ENCODE assay signal across 8 cellular contexts in genomic region chr6:143941852-143942627, GRCh38.
DNase-seq lines count a peak whose midpoint lies in the region; ATAC-seq lines count a peak whose summit lies in the region.

No MANE protein-coding gene starts in this region.

- peak overlapping the region in 1 of 2 donors; percentile 43 for H3K27ac Mint-ChIP-seq in activated naive CD4-positive, alpha-beta T cell treated with anti-CD3 and anti-CD28 coated beads, Interleukin-2, amount 50 U/mL, for 72 hours

- peak; percentile 23 for DNase-seq in A172 (ENCODE audit: low spot score)
- DNase-seq in HPDE6-E6E7 (ENCODE audit: extremely low spot score), result peak; percentile 14
- DNase-seq in SJSA1 (ENCODE audit: low read depth in 1 of 2, low spot score in 2 of 2), result peak; percentile 54 to 80
- DNase-seq in activated naive CD4-positive, alpha-beta T cell treated with anti-CD3 and anti-CD28 coated beads, Interleukin-2, amount 50 U/mL, for 72 hours (ENCODE audit: low spot score in 2 of 2), result peak in 1 of 2 donors; percentile 67
- DNase-seq in iPS DF 19.7 (ENCODE audit: low read depth, low spot score), result peak; percentile 86
- peak; percentile 64 for DNase-seq in stimulated activated CD4-positive, alpha-beta T cell treated with anti-CD3 and anti-CD28 coated beads, Interleukin-4, amount 100 ng/mL, for 1 hour

- no peak overlapping the region for H3K27ac ChIP-seq in SJSA1

- H3K9me3 Mint-ChIP-seq in activated naive CD4-positive, alpha-beta T cell treated with anti-CD3 and anti-CD28 coated beads, Interleukin-2, amount 50 U/mL, for 72 hours, result peaks cover 0 to under 1% of the 10 kb centered on the region in 2 donors

- H3K4me1 ChIP-seq in SJSA1 (replicated peaks), result no peaks in the 10 kb centered on the region

- ATAC-seq in GM18498 (IDR thresholded peaks at IDR 0.05; ENCODE audit: unreplicated experiment) (peak; percentile 52), GM21367 (IDR thresholded peaks at IDR 0.05; ENCODE audit: unreplicated experiment) (no peak)
- ATAC-seq in activated naive CD4-positive, alpha-beta T cell treated with anti-CD3 and anti-CD28 coated beads, Interleukin-2, amount 50 U/mL, for 72 hours, result peak; percentile 65 to 79

- H3K4me3 ChIP-seq in SJSA1, result no peak overlapping the region

- no peaks in the 10 kb centered on the region; the same call in 1 of the 2 replicates for H3K27me3 ChIP-seq in SJSA1 (replicated peaks)

- no peaks in the 10 kb centered on the region for H3K36me3 Mint-ChIP-seq in activated naive CD4-positive, alpha-beta T cell treated with anti-CD3 and anti-CD28 coated beads, Interleukin-2, amount 50 U/mL, for 72 hours

- H3K9me3 ChIP-seq in SJSA1 (replicated peaks), result no peaks in the 10 kb centered on the region

- H3K36me3 ChIP-seq in SJSA1, result no peaks in the 10 kb centered on the region
